Comparison of ENCODE assay signal across 1 cellular context in genomic region chr4:145732895-145733880, GRCh38.
TF ChIP-seq lines count a peak whose summit lies in the region.

No MANE protein-coding gene starts in this region.

TF ChIP-seq in H1, 55 proteins besides CTCF, POLR2A, EP300 and RAD21:
- TF ChIP-seq POLR2AphosphoS5 (IDR thresholded peaks at IDR 0.05; ENCODE audit: low read depth, low read length) (peak; percentile 63; the same call in 1 of the 2 replicates), EGR1 (IDR thresholded peaks at IDR 0.05; ENCODE audit: borderline replicate concordance, low read depth, low read length) (peak; percentile 90), CTBP2 (IDR thresholded peaks at IDR 0.05; ENCODE audit: borderline replicate concordance, insufficient read depth, insufficient read length, low read length) (no peak), GABPA (IDR thresholded peaks at IDR 0.05; ENCODE audit: borderline replicate concordance, insufficient read depth, low read length) (no peak), KDM5A (IDR thresholded peaks at IDR 0.05; ENCODE audit: low read length) (no peak), E2F6 (IDR thresholded peaks at IDR 0.05) (peak; percentile 98), ASH2L (IDR thresholded peaks at IDR 0.05; ENCODE audit: low read length) (peak; percentile 97), SP1 (IDR thresholded peaks at IDR 0.05; ENCODE audit: low read depth, low read length) (peak; percentile 81), KDM4A (IDR thresholded peaks at IDR 0.05; ENCODE audit: low read depth, low read length, severe bottlenecking) (no peak), CHD1 (IDR thresholded peaks at IDR 0.05; ENCODE audit: low read depth, low read length) (no peak), SP4 (IDR thresholded peaks at IDR 0.05; ENCODE audit: low read length) (peak; percentile 41; the same call in 1 of the 2 replicates), NRF1 (IDR thresholded peaks at IDR 0.05; ENCODE audit: low read depth, low read length) (no peak), RBBP5 (IDR thresholded peaks at IDR 0.05; ENCODE audit: borderline replicate concordance, low read depth, low read length) (peak; percentile 96), HDAC2 (IDR thresholded peaks at IDR 0.05; ENCODE audit: borderline replicate concordance in 1 of 2, low read depth in 2 of 2, low read length in 2 of 2) (peak; percentile 32 to 76; a peak in 1 of 4 replicates), TBP (IDR thresholded peaks at IDR 0.05; ENCODE audit: low read depth, low read length) (peak; percentile 40), FOSL1 (IDR thresholded peaks at IDR 0.05; ENCODE audit: insufficient read depth, low read depth, low read length) (0 out of 2 replicates have a peak, but pooled peaks have one; percentile 40), TAF7 (optimal IDR thresholded peaks at IDR 0.05; ENCODE audit: borderline replicate concordance, low read depth, low read length) (peak; percentile 43), TAF1 (IDR thresholded peaks at IDR 0.05; ENCODE audit: low read depth, low read length) (peak; percentile 87), PHF8 (conservative IDR thresholded peaks at IDR 0.05; ENCODE audit: low read depth, low read length) (peak; percentile 82), TEAD4 (IDR thresholded peaks at IDR 0.05; ENCODE audit: low read depth, low read length) (peak; percentile 7), CBX8 (IDR thresholded peaks at IDR 0.05; ENCODE audit: borderline replicate concordance, low read depth, low read length) (no peak), YY1 (IDR thresholded peaks at IDR 0.05; ENCODE audit: low read depth, low read length) (0 out of 2 replicates have a peak, but pooled peaks have one; percentile 9), HDAC6 (IDR thresholded peaks at IDR 0.05; ENCODE audit: low read depth, low read length) (no peak)
- TF ChIP-seq, protein P1, sequence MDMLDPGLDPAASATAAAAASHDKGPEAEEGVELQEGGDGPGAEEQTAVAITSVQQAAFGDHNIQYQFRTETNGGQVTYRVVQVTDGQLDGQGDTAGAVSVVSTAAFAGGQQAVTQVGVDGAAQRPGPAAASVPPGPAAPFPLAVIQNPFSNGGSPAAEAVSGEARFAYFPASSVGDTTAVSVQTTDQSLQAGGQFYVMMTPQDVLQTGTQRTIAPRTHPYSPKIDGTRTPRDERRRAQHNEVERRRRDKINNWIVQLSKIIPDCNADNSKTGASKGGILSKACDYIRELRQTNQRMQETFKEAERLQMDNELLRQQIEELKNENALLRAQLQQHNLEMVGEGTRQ (IDR thresholded peaks at IDR 0.05; ENCODE audit: low read length), result 0 out of 2 replicates have a peak, but pooled peaks have one; percentile 19
- TF ChIP-seq, protein P2, sequence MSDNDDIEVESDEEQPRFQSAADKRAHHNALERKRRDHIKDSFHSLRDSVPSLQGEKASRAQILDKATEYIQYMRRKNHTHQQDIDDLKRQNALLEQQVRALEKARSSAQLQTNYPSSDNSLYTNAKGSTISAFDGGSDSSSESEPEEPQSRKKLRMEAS (IDR thresholded peaks at IDR 0.05), result peak; percentile 91
